ENCODE assay signal across 8 cellular contexts in genomic region chr1:109548321-109549267, GRCh38. TPM values are rescaled to one million over a fixed set of nuclear protein-coding genes. Genes with fewer than 3 reads are reported as not detected.
DNase-seq lines count a peak whose midpoint lies in the region; ATAC-seq lines count a peak whose summit lies in the region.

TSS of gene GNAI3 (plus strand) at chr1:109548615. CDS start at chr1:109548721, 106 bp downstream.

- no peaks in the 10 kb centered on the region for H3K9me3 ChIP-seq in aorta (ENCODE audit: control insufficient read depth, low read length)

- DNase-seq in NCI-H2029 treated with DMSO at 0.1 percent for 48 hours (lab: John Stamatoyannopoulos, UW) (peak; percentile 63), T-helper 9 cell (peak; percentile 92), astrocyte of the hippocampus (ENCODE audit: low read depth, low spot score) (peak; percentile 98), hepatic stellate cell (ENCODE audit: low spot score) (peak; percentile 92), aorta (peak; percentile 99)

- H3K9ac ChIP-seq in rectal smooth muscle tissue (ENCODE audit: low read length), result peak within 1 kb of the TSS; percentile 96

- intact Hi-C loops in aorta (cut with DNase I), result loop anchor here (2.0 to 10.0 kb wide), 3 partner anchors 72 to 436 kb away; partner anchors contain the start of genes AHCYL1 (in 1 of the 2) and GSTM1 (in 1 of the 2)

- 0% methylated on average over 67 to 68 of the region's 68 CpGs for WGBS in aorta, 2 donors

- no peaks in the 10 kb centered on the region for H3K36me3 ChIP-seq in rectal smooth muscle tissue (ENCODE audit: control insufficient read depth, insufficient read depth, low read length)
- no peaks in the 10 kb centered on the region for H3K36me3 ChIP-seq in aorta (ENCODE audit: control insufficient read depth in 1 of 2, insufficient read depth in 2 of 2, low read length in 1 of 2)

- H3K27me3 ChIP-seq in rectal smooth muscle tissue (ENCODE audit: control insufficient read depth, insufficient read depth, low read length), result no peaks in the 10 kb centered on the region
- H3K27me3 ChIP-seq in aorta (ENCODE audit: control insufficient read depth in 1 of 2, insufficient read depth in 2 of 2, low read length in 1 of 2), result no peaks in the 10 kb centered on the region

- peak; percentile 86 for ATAC-seq in GM18511 (IDR thresholded peaks at IDR 0.05; ENCODE audit: unreplicated experiment)
- peak; percentile 90 for ATAC-seq in HG03025 (IDR thresholded peaks at IDR 0.05; ENCODE audit: low FRiP score, unreplicated experiment)
- ATAC-seq in aorta (ENCODE audit: low FRiP score), result peak; percentile 98

- peak within 1 kb of the TSS; percentile 95 for H3K27ac ChIP-seq in rectal smooth muscle tissue (ENCODE audit: low read depth, low read length)
- H3K27ac ChIP-seq in aorta (ENCODE audit: low read depth in 1 of 2, low read length in 2 of 2), result peak within 1 kb of the TSS; percentile 67 to 97

- peak within 1 kb of the TSS; percentile 100 for H3K4me3 ChIP-seq in rectal smooth muscle tissue (ENCODE audit: low read length)
- H3K4me3 ChIP-seq in aorta (ENCODE audit: low read length in 2 of 2), result peak within 1 kb of the TSS; percentile 83 to 96

- H3K4me1 ChIP-seq in rectal smooth muscle tissue (ENCODE audit: control insufficient read depth, insufficient read depth, low read length), result peaks cover 17% of the 10 kb centered on the region
- no peaks in the 10 kb centered on the region for H3K4me1 ChIP-seq in aorta (ENCODE audit: control insufficient read depth in 1 of 2, insufficient read depth in 2 of 2, low read length in 2 of 2)

RNA-seq across cellular contexts. Expression of gene GNAI3, which starts in this region (rescaled TPM):
- 1 to 10 TPM; 7.0 to 8.2 TPM for total RNA-seq in aorta
- polyA plus RNA-seq in aorta, result 1 to 10 TPM; 3.0 to 3.3 TPM

Comparison
In these comparisons a context has a peak if more than half of its experiments do, and no peak if none do; other contexts are left out.
1. Peak in every context shown above with its lines: DNase-seq, ATAC-seq, H3K4me3 ChIP-seq and H3K27ac ChIP-seq.